In the genomic region with DNA sequence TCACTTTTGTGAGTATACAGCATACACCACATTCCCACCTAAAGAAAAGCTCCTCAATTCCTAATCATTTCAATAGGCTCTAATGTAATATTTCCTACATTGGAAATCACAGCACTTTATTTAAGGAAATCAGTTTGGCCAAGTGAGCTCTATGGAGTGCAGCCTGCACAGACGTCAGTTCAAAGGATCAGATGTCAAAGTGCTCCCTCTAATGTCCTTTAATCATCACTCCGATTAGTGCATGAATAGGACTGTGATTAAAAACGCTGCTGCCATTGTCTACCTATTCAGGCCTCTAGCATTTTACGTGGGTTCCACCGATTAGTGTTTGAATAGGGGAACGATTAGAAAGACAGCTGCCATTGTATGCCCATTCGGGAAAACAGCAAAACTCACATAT, we compare ENCODE assay signal across 23 cellular contexts. TPM values are rescaled to one million over a fixed set of nuclear protein-coding genes. Genes with fewer than 3 reads are reported as not detected.
DNase-seq lines count a peak whose midpoint lies in the region; ATAC-seq and TF ChIP-seq lines count a peak whose summit lies in the region.
"Had no signal": no experiment of that assay in that cellular context is flagged by ENCODE, and none has a peak within 500 bp of the region (broad histone marks: within the 10 kb centered on the region; RNA-seq: fewer than 3 reads in every experiment).

No MANE protein-coding gene starts in this region.

- no peaks in the 10 kb centered on the region for H3K9me3 ChIP-seq in SJCRH30 (replicated peaks)
- H3K9me3 ChIP-seq: breast epithelium, HAP-1 had no signal

- DNase-seq in DMS153 treated with DMSO at 0.1 percent for 48 hours (lab: John Stamatoyannopoulos, UW; ENCODE audit: unreplicated experiment) (peak; percentile 64), NCI-H1417 (lab: John Stamatoyannopoulos, UW) (peak in 2 of 3 experiments; percentile 67 to 96), NCI-H2227 treated with DMSO at 0.1 percent for 48 hours (lab: John Stamatoyannopoulos, UW) (peak; percentile 60), SJCRH30 (peak; percentile 4 to 49), erythroblast (lab: John Stamatoyannopoulos, UW) (no peak)
- no peak for DNase-seq in activated CD4-positive, alpha-beta T cell treated with anti-CD3 and anti-CD28 coated beads for 4 hours
- DNase-seq: activated CD4-positive, alpha-beta T cell treated with anti-CD3 and anti-CD28 coated beads, Interleukin-2, amount 50 U/mL, for 1 hour; activated naive CD4-positive, alpha-beta T cell treated with anti-CD3 and anti-CD28 coated beads, Interleukin-2, amount 50 U/mL, for 16 hours; AML-193; amygdala; CD8-positive, alpha-beta memory T cell; effector CD8-positive, alpha-beta T cell; foreskin keratinocyte; NCI-H1694 treated with DMSO at 0.1 percent for 48 hours; NCI-H510A; OCI-M1 had no signal

- H3K4me1 ChIP-seq in SJCRH30 = no peaks in the 10 kb centered on the region
- H3K4me1 ChIP-seq: breast epithelium, foreskin keratinocyte had no signal

- peak overlapping the region; percentile 8; the same call in 1 of the 2 replicates for H3K27ac ChIP-seq in SJCRH30
- H3K27ac ChIP-seq: breast epithelium, foreskin keratinocyte had no signal

- H3K4me3 ChIP-seq in SJCRH30 = no peak overlapping the region
- H3K4me3 ChIP-seq: breast epithelium, GM12878, HAP-1 had no signal

- no peaks in the 10 kb centered on the region for H3K36me3 ChIP-seq in SJCRH30
- H3K36me3 ChIP-seq: breast epithelium, HAP-1 had no signal

- no peak for ATAC-seq in GM19397 (IDR thresholded peaks at IDR 0.05; ENCODE audit: unreplicated experiment)
- ATAC-seq in HG03097 (IDR thresholded peaks at IDR 0.05; ENCODE audit: low FRiP score, unreplicated experiment) = no peak
- ATAC-seq: esophagus mucosa, foreskin keratinocyte, GM12878, Right ventricle myocardium inferior had no signal

- TF ChIP-seq POLR2A in erythroblast (IDR thresholded peaks at IDR 0.05; ENCODE audit: low read length) = no peak

- no peaks in the 10 kb centered on the region for H3K27me3 ChIP-seq in SJCRH30
- H3K27me3 ChIP-seq: breast epithelium, foreskin keratinocyte had no signal

RNA-seq across cellular contexts. Expression of a gene that starts 50.3 kb away (rescaled TPM):
- total RNA-seq in SJCRH30 (2014; rRNA removed; shearing (Covaris generic)) = 8.1 and 9.7 TPM in 2 replicates

Comparison
In these comparisons a context has a peak if more than half of its experiments do, and no peak if none do; other contexts are left out.
1. DNase-seq: peak in DMS153 treated with DMSO at 0.1 percent for 48 hours (single experiment), NCI-H1417 (2 of 3), NCI-H2227 treated with DMSO at 0.1 percent for 48 hours (single experiment) and SJCRH30 (2 of 2); none in activated CD4-positive, alpha-beta T cell treated with anti-CD3 and anti-CD28 coated beads for 4 hours (0 of 2) and erythroblast (0 of 2).